Comparison of ENCODE assay signal across 13 cellular contexts in genomic region chr20:63006611-63007471, GRCh38. TPM values are rescaled to one million over a fixed set of nuclear protein-coding genes. Genes with fewer than 3 reads are reported as not detected.
DNase-seq lines count a peak whose midpoint lies in the region; ATAC-seq, FAIRE-seq and TF ChIP-seq lines count a peak whose summit lies in the region.
"Had no signal": no experiment of that assay in that cellular context is flagged by ENCODE, and none has a peak within 500 bp of the region (broad histone marks: within the 10 kb centered on the region; RNA-seq: fewer than 3 reads in every experiment).

Gene BHLHE23 (minus strand): TSS chr20:63006964. CDS start chr20:63006774, 190 bp downstream.

- H3K27ac Mint-ChIP-seq in nephron (no peak within 1 kb of the TSS), Calu3 (ENCODE audit: unreplicated experiment) (no peak within 1 kb of the TSS)

- CTCF ChIA-PET in GM12878 (lab: Yijun Ruan, JAX) (no interaction called here), Calu3 (lab: Charles Lee) (interaction anchor here (1.5 kb wide), 1 partner anchor 34 kb away, joined by 6 read pairs; no protein-coding TSS in a partner anchor)

- POLR2A ChIA-PET in GM12878 (lab: Charles Lee) = interaction anchor here (3.1 kb wide), 1 partner anchor 29 kb away, joined by 36 read pairs; no protein-coding TSS in a partner anchor

- RAD21 ChIA-PET in GM12878 (lab: Charles Lee; ENCODE audit: unreplicated experiment) = no interaction called here

- no peak within 1 kb of the TSS for H3K9ac ChIP-seq in HUES64 (ENCODE audit: low read depth, low read length)
- no peak within 1 kb of the TSS for H3K9ac ChIP-seq in GM12878 (ENCODE audit: control insufficient read depth, insufficient read depth, low read length)

- DNase-seq in NCI-H1417 (lab: John Stamatoyannopoulos, UW) (peak in 2 of 3 experiments; percentile 74 to 79), NCI-H1417 treated with DMSO at 0.1 percent for 48 hours (lab: John Stamatoyannopoulos, UW) (no peak), GM12878 (ENCODE audit: low read depth, low spot score) (no peak), Calu3 (no peak), lower leg skin (ENCODE audit: low spot score in 2 of 2) (no peak), dorsolateral prefrontal cortex (no peak)
- DNase-seq: 8988T; activated CD4-positive, CD25-positive, alpha-beta regulatory T cell treated with anti-CD3 and anti-CD28 coated beads, Interleukin-2, amount 50 U/mL, for 72 hours had no signal

- no peaks in the 10 kb centered on the region for H3K9me3 ChIP-seq in HUES64 (ENCODE audit: insufficient read depth, low read depth, low read length)
- no peaks in the 10 kb centered on the region; the same call in 2 of the 3 replicates for H3K9me3 ChIP-seq in GM12878 (replicated peaks; ENCODE audit: control insufficient read depth, insufficient read depth, low read length)
- H3K9me3 ChIP-seq: ascending aorta, neutrophil had no signal

- H3K36me3 Mint-ChIP-seq in nephron (ENCODE audit: low read depth) = no peaks in the 10 kb centered on the region
- H3K36me3 Mint-ChIP-seq in Calu3 (ENCODE audit: insufficient read depth, unreplicated experiment) = no peaks in the 10 kb centered on the region

- no peak within 1 kb of the TSS for H2AFZ ChIP-seq in GM12878 (ENCODE audit: control insufficient read depth, low read depth, low read length)

- H3K4me1 Mint-ChIP-seq in nephron (peaks cover 9% of the 10 kb centered on the region), Calu3 (ENCODE audit: low read depth, unreplicated experiment) (peaks cover 13% of the 10 kb centered on the region)

- in situ Hi-C loops in GM12878 (cut with MboI) = no loop called here

- H3K27ac ChIP-seq in HUES64 (ENCODE audit: low read depth, low read length) = no peak within 1 kb of the TSS
- H3K27ac ChIP-seq in GM12878 (ENCODE audit: control insufficient read depth, insufficient read depth) = no peak within 1 kb of the TSS
- no peak within 1 kb of the TSS for H3K27ac ChIP-seq in dorsolateral prefrontal cortex
- H3K27ac ChIP-seq: ascending aorta, foreskin keratinocyte, neutrophil had no signal

- TF ChIP-seq RAD21 in GM12878 (IDR thresholded peaks at IDR 0.05; ENCODE audit: insufficient read depth, low read depth, low read length) = no peak

- peak within 1 kb of the TSS; percentile 35; the same call in 1 of the 2 replicates for H3K4me3 ChIP-seq in HUES64 (ENCODE audit: low read length)
- H3K4me3 ChIP-seq in GM12878 = no peak within 1 kb of the TSS
- no peak within 1 kb of the TSS for H3K4me3 ChIP-seq in lower leg skin (ENCODE audit: low read depth, poor library complexity, severe bottlenecking)
- H3K4me3 ChIP-seq in dorsolateral prefrontal cortex = peak within 1 kb of the TSS in 2 of 59 donors; percentile 24 to 33

- H3K27me3 Mint-ChIP-seq in nephron (ENCODE audit: low read depth) = peaks cover 93% of the 10 kb centered on the region
- H3K27me3 Mint-ChIP-seq in Calu3 (ENCODE audit: unreplicated experiment) = peaks cover 96% of the 10 kb centered on the region

- H3K4me3 Mint-ChIP-seq in nephron = peak within 1 kb of the TSS in 2 of 3 experiments; percentile 40 to 56
- no peak within 1 kb of the TSS for H3K4me3 Mint-ChIP-seq in Calu3 (ENCODE audit: low read depth, unreplicated experiment)

- intact Hi-C loops in GM12878 (cut with micrococcal nuclease; ENCODE audit: unreplicated experiment) = no loop called here
- intact Hi-C loops in Calu3 (cut with micrococcal nuclease; ENCODE audit: unreplicated experiment) = no loop called here
- intact Hi-C loops in lower leg skin (cut with DNase I; ENCODE audit: low total_unique reads) = loop anchor here (10.0 kb wide), 1 partner anchor 132 kb away; no protein-coding TSS in a partner anchor
- intact Hi-C loops in dorsolateral prefrontal cortex (cut with DNase I) = loop anchor here in 1 of 2 donors (5.0 to 10.0 kb wide), 2 partner anchors 135 to 502 kb away; no protein-coding TSS in a partner anchor

- no peak for TF ChIP-seq POLR2A in GM12878 (IDR thresholded peaks at IDR 0.05; ENCODE audit: low read depth, low read length)
- no peak for TF ChIP-seq POLR2A in lower leg skin (IDR thresholded peaks at IDR 0.05)

- SMC1A ChIA-PET in GM12878 (lab: Charles Lee; ENCODE audit: uncharacterized antibody, unreplicated experiment) = no interaction called here

- no peaks in the 10 kb centered on the region for H4K20me1 ChIP-seq in GM12878 (ENCODE audit: control insufficient read depth, insufficient read depth)

- TF ChIP-seq EP300 in GM12878 (IDR thresholded peaks at IDR 0.05; ENCODE audit: borderline replicate concordance in 1 of 2, control insufficient read depth in 1 of 2, low read depth in 2 of 2, low read length in 2 of 2) = no peak

- H3K9me3 Mint-ChIP-seq in nephron (no peaks in the 10 kb centered on the region), Calu3 (ENCODE audit: low read depth, unreplicated experiment) (no peaks in the 10 kb centered on the region)

- peaks cover 18% of the 10 kb centered on the region for H3K79me2 ChIP-seq in GM12878 (ENCODE audit: control insufficient read depth, insufficient read depth, low read length)

- H3K4me2 ChIP-seq in GM12878 (ENCODE audit: control insufficient read depth, insufficient read depth) = no peak within 1 kb of the TSS

- peaks cover 99% of the 10 kb centered on the region for H3K27me3 ChIP-seq in HUES64 (ENCODE audit: insufficient read depth, low read length)
- peaks cover 15 to 17% of the 10 kb centered on the region in 2 experiments for H3K27me3 ChIP-seq in GM12878 (replicated peaks in 1 of 2; ENCODE audit: control insufficient read depth in 2 of 2, insufficient read depth in 2 of 2, low read length in 1 of 2)
- peaks cover 7 to 100% (median 92%) of the 10 kb centered on the region in 45 donors for H3K27me3 ChIP-seq in dorsolateral prefrontal cortex

- BruUV-seq in GM12878 (replicated peaks; lab: Mats Ljungman, UMichigan) (no TSS peak), Calu3 (replicated peaks; lab: Mats Ljungman, UMichigan) (no TSS peak)

- H3K4me1 ChIP-seq in HUES64 (ENCODE audit: insufficient read depth, low read length) = peaks cover 14% of the 10 kb centered on the region; the same call in 1 of the 2 replicates
- H3K4me1 ChIP-seq in GM12878 (ENCODE audit: control insufficient read depth, insufficient read depth, low read length) = peaks cover 14% of the 10 kb centered on the region
- H3K4me1 ChIP-seq: foreskin keratinocyte had no signal

- TF ChIP-seq CTCF in GM12878 (IDR thresholded peaks at IDR 0.05 in 2 of 3, conservative IDR thresholded peaks at IDR 0.05 in 1 of 3; ENCODE audit: control insufficient read depth in 2 of 3, extremely low read depth in 1 of 3, insufficient read depth in 1 of 3, low read depth in 3 of 3, low read length in 3 of 3) (no peak), nephron (IDR thresholded peaks at IDR 0.05; ENCODE audit: unreplicated experiment in 3 of 3) (no peak), Calu3 (IDR thresholded peaks at IDR 0.05; ENCODE audit: unreplicated experiment) (no peak), lower leg skin (IDR thresholded peaks at IDR 0.05) (no peak), dorsolateral prefrontal cortex (IDR thresholded peaks at IDR 0.05 in 54 of 56, conservative IDR thresholded peaks at IDR 0.05 in 2 of 56; ENCODE audit: low read depth in 1 of 56, partially characterized antibody in 56 of 56) (no peak)

- 1% methylated on average over 112 of the region's 112 CpGs for WGBS in HUES64
- 7% methylated on average over 48 of the region's 112 CpGs for WGBS in GM12878 (ENCODE audit: insufficient coverage, insufficient replicate concordance, low lambda C conversion rate, missing lambda C conversion rate)
- 2% methylated on average over 78 of the region's 112 CpGs; no CpG with 5 or more reads in 1 of the 2 donors for WGBS in lower leg skin, 2 donors

- no peak for ATAC-seq in GM12878
- ATAC-seq: foreskin keratinocyte had no signal

- H3K36me3 ChIP-seq in HUES64 (ENCODE audit: insufficient read depth, low read length) (no peaks in the 10 kb centered on the region), GM12878 (ENCODE audit: control insufficient read depth in 2 of 2, insufficient read depth in 2 of 2, low read length in 1 of 2) (no peaks in the 10 kb centered on the region)
- H3K36me3 ChIP-seq: ascending aorta, neutrophil had no signal

- FAIRE-seq in GM12878 (lab: Jason Lieb, UNC) = no peak

TF ChIP-seq in GM12878, 131 proteins besides CTCF, POLR2A, EP300 and RAD21 (continues in another document):
- TF ChIP-seq ZNF622 (IDR thresholded peaks at IDR 0.05) = no peak
- TF ChIP-seq POLR2AphosphoS5 (IDR thresholded peaks at IDR 0.05; ENCODE audit: low read length) = no peak
- no peak for TF ChIP-seq POU2F2 (IDR thresholded peaks at IDR 0.05; ENCODE audit: borderline replicate concordance, low read depth, low read length)
- no peak for TF ChIP-seq DPF2 (IDR thresholded peaks at IDR 0.05)
- no peak for TF ChIP-seq MYC (IDR thresholded peaks at IDR 0.05; ENCODE audit: insufficient read depth, insufficient read length, insufficient replicate concordance, low read length, severe bottlenecking)
- no peak for TF ChIP-seq RELA (IDR thresholded peaks at IDR 0.05; ENCODE audit: borderline replicate concordance, partially characterized antibody)
- no peak for TF ChIP-seq NFYA (IDR thresholded peaks at IDR 0.05; ENCODE audit: borderline replicate concordance, low read depth, low read length)
- TF ChIP-seq CBX3 (IDR thresholded peaks at IDR 0.05; ENCODE audit: borderline replicate concordance, low read depth) = no peak
- TF ChIP-seq MEF2B (IDR thresholded peaks at IDR 0.05; ENCODE audit: partially characterized antibody, poor library complexity, severe bottlenecking) = no peak
- TF ChIP-seq PAX8 (IDR thresholded peaks at IDR 0.05) = no peak

RNA-seq across cellular contexts. Expression of gene BHLHE23, which starts in this region (rescaled TPM):
- polyA plus RNA-seq in HUES64 (2013, experiment 1 of 2) = not detected
- polyA plus RNA-seq in HUES64 (2013, experiment 2 of 2) = not detected
- 0.69 TPM in 1 of 2 replicates, not detected in the other for total RNA-seq in GM12878 (2013; cell fraction: nucleolus; rRNA removed)
- not detected in 2 replicates for total RNA-seq in GM12878 (2014; rRNA removed)
- total RNA-seq in GM12878 (2014; rRNA removed; fragmentation: Illumina TruSeq; extraction: Trizol) = not detected in 2 replicates
- 0.33 TPM in 1 of 2 replicates, not detected in the other for total RNA-seq in GM12878 (2021)
- polyA plus RNA-seq in GM12878 (2011; ENCODE audit: low read depth) = not detected
- polyA plus RNA-seq in GM12878 (2011; rRNA removed) = not detected in 2 replicates
- polyA plus RNA-seq in GM12878 (2011; cell fraction: cytosol; rRNA removed) = 0.07 TPM in 1 of 2 replicates, not detected in the other
- 0.28 and 0.40 TPM in 2 replicates for polyA plus RNA-seq in GM12878 (2011; cell fraction: nucleus; rRNA removed)
- polyA plus RNA-seq in GM12878 (2012) = 0.11 TPM in 1 of 2 replicates, not detected in the other
- not detected in 2 replicates for polyA plus RNA-seq in GM12878 (2014; fragmentation: Illumina TruSeq; extraction: Trizol)
- polyA plus RNA-seq in GM12878 (2014; fragmentation: Nextera tagmentation; extraction: Ambion mirVana) = not detected
- polyA plus RNA-seq in GM12878 (2014; rRNA removed) = 0.28 TPM in 1 of 2 replicates, not detected in the other
- not detected for polyA plus RNA-seq in GM12878 (2016; fragmentation: Nextera tagmentation; extraction: Ambion mirVana)
- not detected in 2 replicates for polyA minus RNA-seq in GM12878 (2011; rRNA and poly(A)+ RNA removed)
- polyA minus RNA-seq in GM12878 (2011; cell fraction: cytosol; rRNA and poly(A)+ RNA removed) = not detected in 2 replicates
- polyA minus RNA-seq in GM12878 (2011; cell fraction: nucleus; rRNA and poly(A)+ RNA removed) = not detected in 2 replicates
- not detected in 2 replicates for total RNA-seq in Calu3 (2022)
- under 1 TPM in 1 of 4 donors, not detected in 3; 0.23 TPM for total RNA-seq in lower leg skin
- total RNA-seq in dorsolateral prefrontal cortex = not detected
- total RNA-seq: ascending aorta, foreskin keratinocyte had no signal
- polyA plus RNA-seq: foreskin keratinocyte had no signal

Comparison
In these comparisons a context has a peak if more than half of its experiments do, and no peak if none do; other contexts are left out.
1. DNase-seq: peak in NCI-H1417 (2 of 3); none in NCI-H1417 treated with DMSO at 0.1 percent for 48 hours (single experiment), GM12878 (single experiment), Calu3 (single experiment), lower leg skin (0 of 2) and dorsolateral prefrontal cortex (0 of 10).